In genomic region chr11:35820614-35821013, GRCh38 we compare ENCODE assay signal across 18 cellular contexts.
DNase-seq lines count a peak whose midpoint lies in the region; ATAC-seq, FAIRE-seq and TF ChIP-seq lines count a peak whose summit lies in the region.
"Had no signal": no experiment of that assay in that cellular context is flagged by ENCODE, and none has a peak within 500 bp of the region (broad histone marks: within the 10 kb centered on the region; RNA-seq: fewer than 3 reads in every experiment).

No MANE protein-coding gene starts in this region.

- peak; percentile 50 for FAIRE-seq in GM12892 (lab: Jason Lieb, UNC)
- FAIRE-seq: A549, D721Med, G401.6, GM12891, GM18507 had no signal

- ATAC-seq in HG02763 (IDR thresholded peaks at IDR 0.05; ENCODE audit: unreplicated experiment) = no peak
- ATAC-seq: A549; CD8-positive, alpha-beta T cell had no signal

- TF ChIP-seq POLR2A in GM12892 (IDR thresholded peaks at IDR 0.05; ENCODE audit: low read depth, low read length) = no peak

- no peak for DNase-seq in GM12892 (ENCODE audit: insufficient read length)
- DNase-seq in dermis blood vessel endothelial cell = peak; percentile 47
- DNase-seq in islet precursor cell = peak; percentile 17
- DNase-seq in activated CD8-positive, alpha-beta memory T cell treated with anti-CD3 and anti-CD28 coated beads for 24 hours = no peak
- no peak for DNase-seq in stimulated activated CD4-positive, alpha-beta T cell treated with anti-CD3 and anti-CD28 coated beads, Interleukin-4, amount 100 ng/mL, for 4 hours
- DNase-seq: AML-193; Caco-2; Calu3; CD4-positive, alpha-beta T cell; CD8-positive, alpha-beta T cell; DMS79 treated with DMSO at 0.1 percent for 48 hours; GF-D8 had no signal

Comparison
In these comparisons a context has a peak if more than half of its experiments do, and no peak if none do; other contexts are left out.
1. DNase-seq: peak in dermis blood vessel endothelial cell (single experiment) and islet precursor cell (single experiment); none in GM12892 (single experiment), activated CD8-positive, alpha-beta memory T cell treated with anti-CD3 and anti-CD28 coated beads for 24 hours (single experiment) and stimulated activated CD4-positive, alpha-beta T cell treated with anti-CD3 and anti-CD28 coated beads, Interleukin-4, amount 100 ng/mL, for 4 hours (0 of 2).